ENCODE assay signal across 1 cellular context in genomic region chr17:53818271-53818670, GRCh38.
TF ChIP-seq lines count a peak whose summit lies in the region.

No MANE protein-coding gene starts in this region.

TF ChIP-seq in SK-N-SH treated with all-trans-retinoic acid at 6 μM for 48 hours, 23 proteins besides CTCF, POLR2A, EP300 and RAD21 (continued from another document):
- TF ChIP-seq, protein P1, sequence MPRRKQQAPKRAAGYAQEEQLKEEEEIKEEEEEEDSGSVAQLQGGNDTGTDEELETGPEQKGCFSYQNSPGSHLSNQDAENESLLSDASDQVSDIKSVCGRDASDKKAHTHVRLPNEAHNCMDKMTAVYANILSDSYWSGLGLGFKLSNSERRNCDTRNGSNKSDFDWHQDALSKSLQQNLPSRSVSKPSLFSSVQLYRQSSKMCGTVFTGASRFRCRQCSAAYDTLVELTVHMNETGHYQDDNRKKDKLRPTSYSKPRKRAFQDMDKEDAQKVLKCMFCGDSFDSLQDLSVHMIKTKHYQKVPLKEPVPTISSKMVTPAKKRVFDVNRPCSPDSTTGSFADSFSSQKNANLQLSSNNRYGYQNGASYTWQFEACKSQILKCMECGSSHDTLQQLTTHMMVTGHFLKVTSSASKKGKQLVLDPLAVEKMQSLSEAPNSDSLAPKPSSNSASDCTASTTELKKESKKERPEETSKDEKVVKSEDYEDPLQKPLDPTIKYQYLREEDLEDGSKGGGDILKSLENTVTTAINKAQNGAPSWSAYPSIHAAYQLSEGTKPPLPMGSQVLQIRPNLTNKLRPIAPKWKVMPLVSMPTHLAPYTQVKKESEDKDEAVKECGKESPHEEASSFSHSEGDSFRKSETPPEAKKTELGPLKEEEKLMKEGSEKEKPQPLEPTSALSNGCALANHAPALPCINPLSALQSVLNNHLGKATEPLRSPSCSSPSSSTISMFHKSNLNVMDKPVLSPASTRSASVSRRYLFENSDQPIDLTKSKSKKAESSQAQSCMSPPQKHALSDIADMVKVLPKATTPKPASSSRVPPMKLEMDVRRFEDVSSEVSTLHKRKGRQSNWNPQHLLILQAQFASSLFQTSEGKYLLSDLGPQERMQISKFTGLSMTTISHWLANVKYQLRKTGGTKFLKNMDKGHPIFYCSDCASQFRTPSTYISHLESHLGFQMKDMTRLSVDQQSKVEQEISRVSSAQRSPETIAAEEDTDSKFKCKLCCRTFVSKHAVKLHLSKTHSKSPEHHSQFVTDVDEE (CRISPR knock-in tag; IDR thresholded peaks at IDR 0.05): no peak
- TF ChIP-seq, protein P2, sequence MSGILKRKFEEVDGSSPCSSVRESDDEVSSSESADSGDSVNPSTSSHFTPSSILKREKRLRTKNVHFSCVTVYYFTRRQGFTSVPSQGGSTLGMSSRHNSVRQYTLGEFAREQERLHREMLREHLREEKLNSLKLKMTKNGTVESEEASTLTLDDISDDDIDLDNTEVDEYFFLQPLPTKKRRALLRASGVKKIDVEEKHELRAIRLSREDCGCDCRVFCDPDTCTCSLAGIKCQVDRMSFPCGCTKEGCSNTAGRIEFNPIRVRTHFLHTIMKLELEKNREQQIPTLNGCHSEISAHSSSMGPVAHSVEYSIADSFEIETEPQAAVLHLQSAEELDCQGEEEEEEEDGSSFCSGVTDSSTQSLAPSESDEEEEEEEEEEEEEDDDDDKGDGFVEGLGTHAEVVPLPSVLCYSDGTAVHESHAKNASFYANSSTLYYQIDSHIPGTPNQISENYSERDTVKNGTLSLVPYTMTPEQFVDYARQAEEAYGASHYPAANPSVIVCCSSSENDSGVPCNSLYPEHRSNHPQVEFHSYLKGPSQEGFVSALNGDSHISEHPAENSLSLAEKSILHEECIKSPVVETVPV (CRISPR knock-in tag; IDR thresholded peaks at IDR 0.05): no peak
- no peak for TF ChIP-seq GLIS3 (CRISPR knock-in tag; IDR thresholded peaks at IDR 0.05)
